ENCODE assay signal across 8 cellular contexts in the genomic region with DNA sequence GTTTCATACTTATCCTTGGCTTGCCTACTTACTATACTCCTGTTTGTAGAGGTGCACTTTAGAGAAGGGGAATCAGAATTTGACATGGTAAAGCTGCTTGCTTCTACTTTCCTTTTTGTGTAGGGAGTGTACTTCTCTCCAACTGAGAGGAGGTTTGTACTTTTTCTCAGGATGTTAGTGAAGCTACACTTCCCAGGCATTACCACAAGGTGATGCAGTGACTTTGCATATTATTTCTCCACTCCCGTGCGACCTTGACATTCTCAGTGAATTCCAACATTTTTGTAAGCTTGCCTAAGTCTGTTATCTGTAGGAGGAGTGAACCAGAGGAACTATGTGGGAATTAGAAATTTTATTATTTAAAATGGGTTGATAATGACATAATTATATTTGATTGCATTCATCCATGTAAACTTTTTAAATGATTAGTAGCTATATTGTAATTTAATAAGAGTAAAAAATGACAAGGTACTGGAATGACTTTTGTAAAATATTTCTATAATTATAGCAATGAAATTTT. TPM values are rescaled to one million over a fixed set of nuclear protein-coding genes. Genes with fewer than 3 reads are reported as not detected.
A peak's percentile ranks its signal among the peaks of the same experiment; 100 is the strongest.
DNase-seq lines count a peak whose midpoint lies in the region; ATAC-seq and TF ChIP-seq lines count a peak whose summit lies in the region.

No MANE protein-coding gene starts in this region.

- TF ChIP-seq CTCF in HFFc6 (IDR thresholded peaks at IDR 0.05) (peak; percentile 86), RWPE1 (conservative IDR thresholded peaks at IDR 0.05; ENCODE audit: low read depth) (peak; percentile 94), esophagus squamous epithelium (IDR thresholded peaks at IDR 0.05) (peak in 5 of 6 experiments; percentile 22 to 71 (median 46))

- no peak overlapping the region for H2AFZ ChIP-seq in trophoblast cell (ENCODE audit: insufficient read depth, low read length, poor library complexity)

- no peak overlapping the region for H2BK5ac ChIP-seq in trophoblast cell (ENCODE audit: low read depth, low read length, poor library complexity)

- CTCF ChIA-PET in RWPE1 (lab: Yijun Ruan, JAX), result interaction anchor here (0.5 to 1.6 kb wide), 15 partner anchors 22 to 767 kb away, joined by 3 to 16 read pairs (median 4); no protein-coding TSS in a partner anchor

- no peak overlapping the region for H3K4ac ChIP-seq in trophoblast cell (ENCODE audit: low read depth, low read length)

- H3K9me3 ChIP-seq in esophagus squamous epithelium (no peaks in the 10 kb centered on the region), trophoblast cell (ENCODE audit: insufficient read depth, low read depth, low read length) (no peaks in the 10 kb centered on the region)

- H3K36me3 ChIP-seq in esophagus squamous epithelium (peaks cover 0 to 18% (median 0%) of the 10 kb centered on the region in 3 donors), trophoblast cell (ENCODE audit: control insufficient read depth in 1 of 2, insufficient read depth in 2 of 2, low read length in 2 of 2) (peaks cover 0 to 2% of the 10 kb centered on the region in 2 experiments)

- no peak overlapping the region for H3K9ac ChIP-seq in trophoblast cell (ENCODE audit: low read length)

- intact Hi-C loops in esophagus squamous epithelium (cut with DNase I), result no loop called here

- peaks cover 2% of the 10 kb centered on the region; the same call in 1 of the 2 replicates for H3K27me3 Mint-ChIP-seq in HFFc6 (ENCODE audit: insufficient read depth)

- 2 to 19% methylated on average over 2 of the region's 2 CpGs for WGBS in esophagus squamous epithelium, 2 donors
- no CpG with 5 or more reads among the region's 2 CpGs for WGBS in trophoblast cell (ENCODE audit: extremely low coverage, insufficient coverage, insufficient read length)

- no peak overlapping the region for H4K12ac ChIP-seq in trophoblast cell (ENCODE audit: low read depth, low read length)

- peaks cover 4% of the 10 kb centered on the region for H3K79me2 ChIP-seq in trophoblast cell (ENCODE audit: control insufficient read depth, insufficient read depth, low read length, poor library complexity)

- no peak overlapping the region for H3K18ac ChIP-seq in trophoblast cell (ENCODE audit: low read length)

- no peak overlapping the region for H3K4me2 ChIP-seq in trophoblast cell (ENCODE audit: low read length)

- no peak overlapping the region for H2BK120ac ChIP-seq in trophoblast cell (ENCODE audit: insufficient read depth, low read length, poor library complexity)

- peak overlapping the region; percentile 83 for H3K27ac Mint-ChIP-seq in HFFc6

- peaks cover 3% of the 10 kb centered on the region for H3K79me1 ChIP-seq in trophoblast cell (ENCODE audit: low read length)

- ATAC-seq in GM18861 (IDR thresholded peaks at IDR 0.05; ENCODE audit: unreplicated experiment), result no peak

- peak overlapping the region; percentile 73 for H3K4me3 Mint-ChIP-seq in HFFc6

- no peak for TF ChIP-seq POLR2A in esophagus squamous epithelium (IDR thresholded peaks at IDR 0.05)

- H3K27me3 ChIP-seq in esophagus squamous epithelium (no peaks in the 10 kb centered on the region), trophoblast cell (ENCODE audit: insufficient read depth, low read length) (no peaks in the 10 kb centered on the region)

- H3K4me1 Mint-ChIP-seq in HFFc6 (ENCODE audit: low read depth), result peaks cover 77% of the 10 kb centered on the region

- POLR2A ChIA-PET in RWPE1 (lab: Yijun Ruan, JAX; ENCODE audit: low non-redundant PET), result no interaction called here

- H2BK12ac ChIP-seq in trophoblast cell (ENCODE audit: low read length), result no peak overlapping the region

- H4K91ac ChIP-seq in trophoblast cell (ENCODE audit: low read depth, low read length), result no peak overlapping the region

- H3K36me3 Mint-ChIP-seq in HFFc6 (ENCODE audit: low read depth), result peaks cover 20% of the 10 kb centered on the region

- H3K14ac ChIP-seq in trophoblast cell (ENCODE audit: low read length), result no peak overlapping the region

- H4K8ac ChIP-seq in trophoblast cell (ENCODE audit: low read depth, low read length), result no peak overlapping the region

- no peak overlapping the region for H2AK5ac ChIP-seq in trophoblast cell (ENCODE audit: low read length)

- H3K23ac ChIP-seq in trophoblast cell (ENCODE audit: low read length), result no peak overlapping the region

- H3K27ac ChIP-seq in RWPE1 (no peak overlapping the region), esophagus squamous epithelium (peak overlapping the region in 1 of 4 donors; percentile 19), trophoblast cell (ENCODE audit: low read depth, low read length) (no peak overlapping the region)

- H3K9me3 Mint-ChIP-seq in HFFc6, result no peaks in the 10 kb centered on the region

- DNase-seq in DMS79 (lab: John Stamatoyannopoulos, UW) (peak; percentile 6), HFFc6 (peak; percentile 77), RWPE1 (ENCODE audit: low spot score) (peak; percentile 69), esophagus squamous epithelium (lab: John Stamatoyannopoulos, UW) (no peak), trophoblast cell (peak; percentile 57 to 84)
- no peak for DNase-seq in activated T-cell treated with anti-CD3 and anti-CD28 coated beads, Interleukin-2, amount 50 U/mL, for 1 hour
- DNase-seq in stimulated activated CD4-positive, alpha-beta T cell treated with anti-CD3 and anti-CD28 coated beads, Interleukin-4, amount 100 ng/mL, for 24 hours, result no peak

- no peak overlapping the region for H3K4me3 ChIP-seq in esophagus squamous epithelium
- H3K4me3 ChIP-seq in trophoblast cell (ENCODE audit: low read depth, low read length), result no peak overlapping the region

- H3K4me1 ChIP-seq in esophagus squamous epithelium (peaks cover 0 to 62% (median 13%) of the 10 kb centered on the region in 3 donors), trophoblast cell (ENCODE audit: control insufficient read depth in 1 of 2, insufficient read depth in 2 of 2, low read length in 2 of 2) (no peaks in the 10 kb centered on the region)

RNA-seq across cellular contexts. Expression of gene TAX1BP1, which starts 5.2 kb away (rescaled TPM):
- 100 to 1,000 TPM; 106 to 138 (median 120) TPM for total RNA-seq in HFFc6 (2021; fragmentation: NEBNext Ultra II Directional; extraction: Animal tissue kit (Norgen Biotek cat#: 25700))
- 100 to 1,000 TPM in 1 of 4 donors, 10 to 100 TPM in 3; 67.1 to 113 (median 80.3) TPM for total RNA-seq in esophagus squamous epithelium
- polyA plus RNA-seq in trophoblast cell (2013), result 116 and 117 TPM in 2 replicates

Comparison
In these comparisons a context has a peak if more than half of its experiments do, and no peak if none do; other contexts are left out.
1. DNase-seq: peak in DMS79 (single experiment), HFFc6 (single experiment), RWPE1 (single experiment) and trophoblast cell (2 of 2); none in esophagus squamous epithelium (single experiment), activated T-cell treated with anti-CD3 and anti-CD28 coated beads, Interleukin-2, amount 50 U/mL, for 1 hour (single experiment) and stimulated activated CD4-positive, alpha-beta T cell treated with anti-CD3 and anti-CD28 coated beads, Interleukin-4, amount 100 ng/mL, for 24 hours (single experiment).
2. Peak in every context shown above with its lines, with median percentiles within 50 percentile points of each other: CTCF ChIP-seq.